1 cellular context compared by ENCODE assay signal in genomic region chr1:1471389-1472045, GRCh38.
TF ChIP-seq lines count a peak whose summit lies in the region.

Gene ATAD3B, plus strand, starts transcription at chr1:1471765. Its CDS starts 120 bp downstream, at chr1:1471885.

TF ChIP-seq in HEK293, 187 proteins besides CTCF, POLR2A, EP300 and RAD21 (continued from another document):
- TF ChIP-seq ZNF518A (tag by site-specific recombination; conservative IDR thresholded peaks at IDR 0.05; ENCODE audit: low read depth) (0 out of 2 replicates have a peak, but pooled peaks have one; percentile 43), ZNF362 (tag by site-specific recombination; IDR thresholded peaks at IDR 0.05) (no peak), ZNF843 (tag by site-specific recombination; IDR thresholded peaks at IDR 0.05) (0 out of 2 replicates have a peak, but pooled peaks have one; percentile 52), KLF9 (tag by site-specific recombination; IDR thresholded peaks at IDR 0.05; ENCODE audit: low read depth) (peak; percentile 97), KLF8 (tag by site-specific recombination; IDR thresholded peaks at IDR 0.05) (peak; percentile 94), ZFHX2 (tag by site-specific recombination; conservative IDR thresholded peaks at IDR 0.05) (peak; percentile 52), SP3 (tag by site-specific recombination; IDR thresholded peaks at IDR 0.05) (peak; percentile 89), KLF16 (tag by site-specific recombination; IDR thresholded peaks at IDR 0.05) (peak; percentile 78), ZNF280D (tag by site-specific recombination; IDR thresholded peaks at IDR 0.05) (no peak), KLF7 (tag by site-specific recombination; IDR thresholded peaks at IDR 0.05; ENCODE audit: borderline replicate concordance) (peak; percentile 55; the same call in 1 of the 2 replicates), ZNF169 (tag by site-specific recombination; IDR thresholded peaks at IDR 0.05) (no peak), SP2 (tag by site-specific recombination; IDR thresholded peaks at IDR 0.05) (peak; percentile 94), KLF1 (tag by site-specific recombination; IDR thresholded peaks at IDR 0.05) (peak; percentile 64), ZNF324 (tag by site-specific recombination; IDR thresholded peaks at IDR 0.05) (0 out of 2 replicates have a peak, but pooled peaks have one; percentile 26), ZNF76 (tag by site-specific recombination; IDR thresholded peaks at IDR 0.05; ENCODE audit: borderline replicate concordance, low read depth) (peak; percentile 67; the same call in 1 of the 2 replicates)
